ENCODE assay signal across 10 cellular contexts in genomic region chr18:12030667-12031066, GRCh38.
"Had no signal": no experiment of that assay in that cellular context is flagged by ENCODE, and none has a peak within 500 bp of the region (broad histone marks: within the 10 kb centered on the region; RNA-seq: fewer than 3 reads in every experiment).

No MANE protein-coding gene starts in this region.

- H3K27me3 ChIP-seq: brain microvascular endothelial cell, thyroid gland had no signal

- H3K4me3 ChIP-seq: thyroid gland had no signal

- ATAC-seq: activated CD4-positive, CD25-positive, alpha-beta regulatory T cell treated with anti-CD3 and anti-CD28 coated beads, Interleukin-2, amount 50 U/mL, for 24 hours; left lobe of liver; stimulated activated effector memory CD8-positive, alpha-beta T cell treated with anti-CD3 and anti-CD28 coated beads, Interleukin-12 subunit alpha, Interleukin-12 subunit beta, amount 100 ng/mL, for 72 hours had no signal

- H3K27ac ChIP-seq: brain microvascular endothelial cell had no signal

- H3K36me3 ChIP-seq: brain microvascular endothelial cell had no signal

- H3K9me3 ChIP-seq: thyroid gland had no signal

- DNase-seq: activated CD4-positive, alpha-beta T cell treated with anti-CD3 and anti-CD28 coated beads, Interleukin-2, amount 50 U/mL, for 4 hours; activated gamma-delta T cell; activated T-cell treated with anti-CD3 and anti-CD28 coated beads, Interleukin-2, amount 50 U/mL, for 48 hours; amygdala; brain microvascular endothelial cell; small intestine; thyroid gland had no signal
